27 cellular contexts compared by ENCODE assay signal in the genomic region with DNA sequence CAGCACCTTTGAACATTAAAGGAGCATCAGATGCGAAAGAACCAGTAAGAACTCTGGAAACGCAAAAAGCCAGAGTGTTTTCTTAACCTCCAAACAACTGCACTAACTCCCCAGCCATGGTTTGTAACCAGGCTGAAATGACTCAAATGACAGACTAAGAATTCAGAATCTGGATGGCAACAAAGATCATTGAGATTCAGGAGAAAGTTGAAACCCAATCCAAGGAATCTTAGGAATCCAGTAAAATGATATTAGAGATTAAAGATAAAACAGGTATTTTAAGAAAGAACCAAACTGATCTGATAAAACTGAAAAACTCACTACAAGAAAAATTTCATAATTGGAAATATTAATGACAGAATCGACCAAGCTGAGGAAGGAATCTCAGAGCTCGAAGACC.
"Had no signal": no experiment of that assay in that cellular context is flagged by ENCODE, and none has a peak within 500 bp of the region (broad histone marks: within the 10 kb centered on the region; RNA-seq: fewer than 3 reads in every experiment).

No MANE protein-coding gene starts in this region.

- ATAC-seq: body of pancreas had no signal

- H3K9ac ChIP-seq: KMS-11 had no signal

- H3K4me1 ChIP-seq: adrenal gland, body of pancreas had no signal

- H3K9me3 ChIP-seq: adrenal gland, body of pancreas, MG63 had no signal

- H3K4me2 ChIP-seq: KMS-11 had no signal

- H3K4me3 Mint-ChIP-seq: activated CD4-positive, alpha-beta memory T cell treated with anti-CD3 and anti-CD28 coated beads for 36 hours; activated CD4-positive, alpha-beta T cell treated with anti-CD3 and anti-CD28 coated beads, Interleukin-2, amount 10 ng/mL, durations not matched to agents 7 days and 5 days; activated naive CD8-positive, alpha-beta T cell treated with anti-CD3 and anti-CD28 coated beads, Interleukin-2, amount 10 ng/mL, durations not matched to agents 7 days and 5 days had no signal

- DNase-seq: activated CD4-positive, alpha-beta memory T cell treated with anti-CD3 and anti-CD28 coated beads for 36 hours; activated CD4-positive, alpha-beta T cell treated with anti-CD3 and anti-CD28 coated beads, Interleukin-2, amount 10 ng/mL, durations not matched to agents 7 days and 5 days; activated CD4-positive, CD25-positive, alpha-beta regulatory T cell; activated naive CD4-positive, alpha-beta T cell treated with anti-CD3 and anti-CD28 coated beads, Interleukin-2, amount 50 U/mL, for 16 hours; activated naive CD8-positive, alpha-beta T cell treated with anti-CD3 and anti-CD28 coated beads, Interleukin-2, amount 10 ng/mL, durations not matched to agents 7 days and 5 days; adrenal gland; anterior cingulate cortex; body of pancreas; central memory CD4-positive, alpha-beta T cell; MG63; MV-4-11; NCI-H1092 treated with DMSO at 0.1 percent for 48 hours; NCI-H1436; NCI-H1694 treated with DMSO at 0.1 percent for 48 hours; NCI-H2029 treated with DMSO at 0.1 percent for 48 hours; NCI-H345; NCI-H510A; NCI-H526 treated with DMSO at 0.1 percent for 48 hours; NCI-H82; NK-92 treated with Interleukin-12 subunit alpha and Interleukin-12 subunit beta, amount 100 ng/mL, for 24 hours; OCI-M1; SHP77; T-helper 1 cell had no signal

- FAIRE-seq: bronchial epithelial cell, RCC 7860 had no signal

- H3K9me3 Mint-ChIP-seq: activated CD4-positive, alpha-beta memory T cell treated with anti-CD3 and anti-CD28 coated beads for 36 hours; activated CD4-positive, alpha-beta T cell treated with anti-CD3 and anti-CD28 coated beads, Interleukin-2, amount 10 ng/mL, durations not matched to agents 7 days and 5 days had no signal

- H3K27me3 Mint-ChIP-seq: activated CD4-positive, alpha-beta memory T cell treated with anti-CD3 and anti-CD28 coated beads for 36 hours; activated CD4-positive, alpha-beta T cell treated with anti-CD3 and anti-CD28 coated beads, Interleukin-2, amount 10 ng/mL, durations not matched to agents 7 days and 5 days; activated naive CD8-positive, alpha-beta T cell treated with anti-CD3 and anti-CD28 coated beads, Interleukin-2, amount 10 ng/mL, durations not matched to agents 7 days and 5 days had no signal

- H3K27ac Mint-ChIP-seq: activated CD4-positive, alpha-beta memory T cell treated with anti-CD3 and anti-CD28 coated beads for 36 hours; activated CD4-positive, alpha-beta T cell treated with anti-CD3 and anti-CD28 coated beads, Interleukin-2, amount 10 ng/mL, durations not matched to agents 7 days and 5 days; activated naive CD8-positive, alpha-beta T cell treated with anti-CD3 and anti-CD28 coated beads, Interleukin-2, amount 10 ng/mL, durations not matched to agents 7 days and 5 days had no signal

- H3K27ac ChIP-seq: adrenal gland, body of pancreas, KMS-11, VCaP had no signal

- H3K36me3 ChIP-seq: MG63 had no signal

- H3K4me3 ChIP-seq: adrenal gland, body of pancreas, MG63 had no signal

- H3K27me3 ChIP-seq: adrenal gland, body of pancreas, MG63 had no signal
